Comparison of ENCODE assay signal across 14 cellular contexts in the genomic region with DNA sequence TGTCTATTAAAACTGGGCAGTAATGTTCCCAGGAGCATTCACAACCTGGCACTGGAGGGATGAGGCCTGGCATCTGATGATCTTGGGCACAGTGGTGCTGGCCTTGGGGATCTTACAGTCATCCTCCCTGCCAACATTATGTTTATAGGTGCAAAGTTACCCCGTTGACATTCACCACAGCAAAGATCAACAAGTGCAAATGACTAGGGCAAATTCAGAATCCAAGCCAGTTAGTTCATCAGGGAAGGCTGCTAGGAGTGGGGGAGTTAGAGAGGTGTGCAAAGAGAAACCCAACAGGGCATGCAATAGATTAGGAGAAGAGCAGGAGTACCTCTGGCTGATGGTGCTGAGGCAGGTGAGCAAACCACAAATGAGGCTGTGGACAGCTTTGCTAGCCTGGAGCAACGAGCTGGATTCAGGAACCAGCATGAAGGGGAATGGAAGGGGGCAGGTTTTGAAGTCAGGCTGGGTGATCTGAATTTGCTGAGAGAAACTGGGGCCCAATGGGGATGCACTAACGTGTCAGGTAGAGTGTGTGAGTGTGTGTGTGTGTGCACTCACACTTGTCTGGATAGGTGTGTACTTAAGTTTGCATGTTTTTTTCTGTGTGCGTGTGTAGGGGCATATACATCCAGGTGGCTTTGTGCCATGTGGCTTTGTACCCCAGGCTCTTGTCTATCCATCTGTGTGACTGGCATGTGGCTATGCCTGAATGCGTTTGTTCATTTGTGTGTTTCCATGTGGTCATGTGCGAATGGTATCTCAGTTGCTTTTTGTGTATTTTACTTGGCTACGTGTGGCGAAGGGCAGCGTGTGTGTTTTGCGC. TPM values are rescaled to one million over a fixed set of nuclear protein-coding genes. Genes with fewer than 3 reads are reported as not detected.
DNase-seq lines count a peak whose midpoint lies in the region; ATAC-seq, FAIRE-seq and TF ChIP-seq lines count a peak whose summit lies in the region.
"Had no signal": no experiment of that assay in that cellular context is flagged by ENCODE, and none has a peak within 500 bp of the region (broad histone marks: within the 10 kb centered on the region; RNA-seq: fewer than 3 reads in every experiment).

No MANE protein-coding gene starts in this region.

- FAIRE-seq in H1 (lab: Jason Lieb, UNC): no peak
- FAIRE-seq: RCC 7860, urothelium cell line had no signal

- no peak for DNase-seq in activated CD4-positive, alpha-beta memory T cell treated with anti-CD3 and anti-CD28 coated beads, Interleukin-2, amount 10 ng/mL, durations not matched to agents 7 days and 5 days
- no peak for DNase-seq in activated CD4-positive, alpha-beta memory T cell treated with anti-CD3 and anti-CD28 coated beads for 36 hours
- DNase-seq in NCI-H187 (lab: John Stamatoyannopoulos, UW): peak; percentile 56 to 65
- DNase-seq in H1 (ENCODE audit: low read depth in 1 of 2, low spot score in 2 of 2): no peak
- DNase-seq in MG63: no peak
- no peak for DNase-seq in HT-29 (ENCODE audit: low spot score)
- DNase-seq: GF-D8, hippocampal formation, midbrain had no signal

- no peaks in the 10 kb centered on the region for H3K79me1 ChIP-seq in H1 (ENCODE audit: low read depth, low read length)

- H4K91ac ChIP-seq in H1 (replicated peaks; ENCODE audit: insufficient read length, low read length): peak overlapping the region; percentile 61

- H3K23me2 ChIP-seq in H1 (ENCODE audit: low read depth, low read length): peaks cover 14% of the 10 kb centered on the region; the same call in 1 of the 2 replicates

- H2BK12ac ChIP-seq in H1 (ENCODE audit: low read depth, low read length): peak overlapping the region; percentile 100

- no peak overlapping the region for H2BK120ac ChIP-seq in H1 (replicated peaks; ENCODE audit: low read depth, low read length)

- no peak overlapping the region for H3K14ac ChIP-seq in H1 (ENCODE audit: insufficient read length)

- WGBS in H1 (ENCODE audit: extremely low coverage in 1 of 2, insufficient coverage in 1 of 2, insufficient read length in 1 of 2, insufficient replicate concordance in 2 of 2, low coverage in 1 of 2, low lambda C conversion rate in 2 of 2, missing lambda C conversion rate in 1 of 2), 2 experiments: 21% methylated on average over 10 of the region's 10 CpGs; no CpG with 5 or more reads in 1 of the 2 experiments

- intact Hi-C loops in activated CD4-positive, alpha-beta memory T cell treated with anti-CD3 and anti-CD28 coated beads for 36 hours (cut with micrococcal nuclease): no loop called here

- peak overlapping the region; percentile 96 to 98 for H3K4me2 ChIP-seq in H1 (ENCODE audit: insufficient read depth in 1 of 2, low read depth in 2 of 2, low read length in 2 of 2)

- no peak for TF ChIP-seq CTCF in H1 (IDR thresholded peaks at IDR 0.05; ENCODE audit: control extremely low read depth in 1 of 3, insufficient read depth in 1 of 3, low read depth in 1 of 3, low read length in 3 of 3)

- H3K4me1 ChIP-seq in H1 (replicated peaks in 1 of 4; ENCODE audit: control insufficient read depth in 3 of 4, insufficient read depth in 4 of 4, low read length in 3 of 4) (peaks cover 0 to 29% (median 8%) of the 10 kb centered on the region in 4 experiments; a peak in 6 of 7 replicates), skeletal muscle tissue (ENCODE audit: control insufficient read depth in 3 of 3, insufficient read depth in 3 of 3, low read length in 3 of 3) (peaks cover 16 to 25% (median 18%) of the 10 kb centered on the region in 3 donors)

- H3K4me3 Mint-ChIP-seq in activated CD4-positive, alpha-beta memory T cell treated with anti-CD3 and anti-CD28 coated beads, Interleukin-2, amount 10 ng/mL, durations not matched to agents 7 days and 5 days: peak overlapping the region; percentile 38
- no peak overlapping the region for H3K4me3 Mint-ChIP-seq in activated CD4-positive, alpha-beta memory T cell treated with anti-CD3 and anti-CD28 coated beads for 36 hours

- no peaks in the 10 kb centered on the region for H3K36me3 Mint-ChIP-seq in activated CD4-positive, alpha-beta memory T cell treated with anti-CD3 and anti-CD28 coated beads, Interleukin-2, amount 10 ng/mL, durations not matched to agents 7 days and 5 days (ENCODE audit: low read depth)
- no peaks in the 10 kb centered on the region for H3K36me3 Mint-ChIP-seq in activated CD4-positive, alpha-beta memory T cell treated with anti-CD3 and anti-CD28 coated beads for 36 hours

- peaks cover 14% of the 10 kb centered on the region for H3K27me3 Mint-ChIP-seq in activated CD4-positive, alpha-beta memory T cell treated with anti-CD3 and anti-CD28 coated beads, Interleukin-2, amount 10 ng/mL, durations not matched to agents 7 days and 5 days
- H3K27me3 Mint-ChIP-seq in activated CD4-positive, alpha-beta memory T cell treated with anti-CD3 and anti-CD28 coated beads for 36 hours: peaks cover 11% of the 10 kb centered on the region

- H3K27ac ChIP-seq in H1 (ENCODE audit: low read depth, low read length): no peak overlapping the region
- H3K27ac ChIP-seq in skeletal muscle tissue (ENCODE audit: low read depth, low read length): no peak overlapping the region

- H3K79me2 ChIP-seq in H1 (ENCODE audit: control insufficient read depth in 1 of 2, insufficient read depth in 2 of 2, low read length in 2 of 2): no peaks in the 10 kb centered on the region

- peak overlapping the region; percentile 97; the same call in 1 of the 2 replicates for H2BK5ac ChIP-seq in H1 (ENCODE audit: low read depth, low read length)

- CTCF ChIA-PET in activated CD4-positive, alpha-beta memory T cell treated with anti-CD3 and anti-CD28 coated beads, Interleukin-2, amount 10 ng/mL, durations not matched to agents 7 days and 5 days (lab: Charles Lee): no interaction called here
- CTCF ChIA-PET in activated CD4-positive, alpha-beta memory T cell treated with anti-CD3 and anti-CD28 coated beads for 36 hours (lab: Charles Lee): interaction anchor here (1.2 to 3.5 kb wide), 3 partner anchors 8 to 207 kb away, joined by 3 to 15 read pairs (median 4); no protein-coding TSS in a partner anchor
- CTCF ChIA-PET in H1 (lab: Charles Lee; ENCODE audit: partially characterized antibody): interaction anchor here (0.7 to 2.1 kb wide), 5 partner anchors 12 to 216 kb away, joined by 3 to 6 read pairs (median 3); no protein-coding TSS in a partner anchor

- H3K18ac ChIP-seq in H1 (ENCODE audit: extremely low read depth, low read length): peak overlapping the region; percentile 36; the same call in 1 of the 2 replicates

- POLR2A ChIA-PET in activated CD4-positive, alpha-beta memory T cell treated with anti-CD3 and anti-CD28 coated beads, Interleukin-2, amount 10 ng/mL, durations not matched to agents 7 days and 5 days (lab: Charles Lee): no interaction called here
- POLR2A ChIA-PET in activated CD4-positive, alpha-beta memory T cell treated with anti-CD3 and anti-CD28 coated beads for 36 hours (lab: Charles Lee): no interaction called here
- POLR2A ChIA-PET in H1 (lab: Charles Lee; ENCODE audit: partially characterized antibody): interaction anchor here (0.5 to 3.1 kb wide), 3 partner anchors 19 to 74 kb away, joined by 3 to 10 read pairs (median 4); partner anchors contain the start of gene ATP5MC2

- ATAC-seq in HG03139 (IDR thresholded peaks at IDR 0.05; ENCODE audit: unreplicated experiment): no peak

- no peak overlapping the region for H3K27ac Mint-ChIP-seq in activated CD4-positive, alpha-beta memory T cell treated with anti-CD3 and anti-CD28 coated beads, Interleukin-2, amount 10 ng/mL, durations not matched to agents 7 days and 5 days
- H3K27ac Mint-ChIP-seq in activated CD4-positive, alpha-beta memory T cell treated with anti-CD3 and anti-CD28 coated beads for 36 hours: no peak overlapping the region

- H4K20me1 ChIP-seq in H1 (replicated peaks in 1 of 2; ENCODE audit: control insufficient read depth in 1 of 2, insufficient read depth in 2 of 2, low read length in 2 of 2): peaks cover 0 to 3% of the 10 kb centered on the region in 2 experiments

- peak overlapping the region; percentile 86; the same call in 1 of the 2 replicates for H2AFZ ChIP-seq in H1 (ENCODE audit: low read length)

- TF ChIP-seq POLR2A in H1 (IDR thresholded peaks at IDR 0.05; ENCODE audit: control extremely low read depth in 1 of 2, low read depth in 2 of 2, low read length in 2 of 2): no peak

- H3K36me3 ChIP-seq in H1 (ENCODE audit: control insufficient read depth in 2 of 4, insufficient read depth in 4 of 4, low read length in 3 of 4): no peaks in the 10 kb centered on the region
- no peaks in the 10 kb centered on the region for H3K36me3 ChIP-seq in skeletal muscle tissue (ENCODE audit: control insufficient read depth in 3 of 3, insufficient read depth in 3 of 3, low read length in 3 of 3)
- no peaks in the 10 kb centered on the region for H3K36me3 ChIP-seq in MG63
- H3K36me3 ChIP-seq: right atrium auricular region had no signal

- H2BK20ac ChIP-seq in H1 (ENCODE audit: low read length): no peak overlapping the region

- H2BK15ac ChIP-seq in H1 (ENCODE audit: low read length): peak overlapping the region; percentile 100; the same call in 1 of the 2 replicates

- H2AK5ac ChIP-seq in H1 (ENCODE audit: low read depth, low read length): peak overlapping the region; percentile 66; the same call in 1 of the 2 replicates

- no peak for TF ChIP-seq EP300 in H1 (IDR thresholded peaks at IDR 0.05; ENCODE audit: borderline replicate concordance in 1 of 2, low read depth in 2 of 2, low read length in 2 of 2)

- no peak overlapping the region for H4K5ac ChIP-seq in H1 (ENCODE audit: insufficient read length, low read depth, low read length)

- H3K9me3 Mint-ChIP-seq in activated CD4-positive, alpha-beta memory T cell treated with anti-CD3 and anti-CD28 coated beads, Interleukin-2, amount 10 ng/mL, durations not matched to agents 7 days and 5 days: no peaks in the 10 kb centered on the region
- no peaks in the 10 kb centered on the region for H3K9me3 Mint-ChIP-seq in activated CD4-positive, alpha-beta memory T cell treated with anti-CD3 and anti-CD28 coated beads for 36 hours

- H3K9ac ChIP-seq in H1 (replicated peaks in 1 of 4; ENCODE audit: extremely low read depth in 1 of 4, low read depth in 3 of 4, low read length in 3 of 4) (no peak overlapping the region), skeletal muscle tissue (ENCODE audit: low read depth in 1 of 3, low read length in 3 of 3) (peak overlapping the region in 1 of 3 donors; percentile 57)

- H3K27me3 ChIP-seq in H1 (replicated peaks in 1 of 4; ENCODE audit: control insufficient read depth in 3 of 4, extremely low read depth in 1 of 4, insufficient read depth in 3 of 4, low read length in 3 of 4): peaks cover 65 to 93% (median 79%) of the 10 kb centered on the region in 4 experiments
- H3K27me3 ChIP-seq in skeletal muscle tissue (ENCODE audit: control insufficient read depth in 3 of 3, insufficient read depth in 3 of 3, low read length in 3 of 3): peaks cover 38 to 67% (median 54%) of the 10 kb centered on the region in 3 donors
- H3K27me3 ChIP-seq in MG63: no peaks in the 10 kb centered on the region
- H3K27me3 ChIP-seq: right atrium auricular region had no signal

- no peak overlapping the region for H3K23ac ChIP-seq in H1 (ENCODE audit: insufficient read length)

- H3K56ac ChIP-seq in H1 (replicated peaks; ENCODE audit: insufficient read length, low read depth, low read length): no peak overlapping the region

- TF ChIP-seq RAD21 in H1 (IDR thresholded peaks at IDR 0.05 in 1 of 2, conservative IDR thresholded peaks at IDR 0.05 in 1 of 2; ENCODE audit: low read depth in 2 of 2, low read length in 2 of 2): no peak

- H3K4me3 ChIP-seq in H1 (ENCODE audit: extremely low read depth in 1 of 4, insufficient read depth in 2 of 4, low read depth in 3 of 4, low read length in 4 of 4): peak overlapping the region; percentile 42 to 77 (median 52); a peak in 7 of 8 replicates
- H3K4me3 ChIP-seq in skeletal muscle tissue (ENCODE audit: low read length in 3 of 3): peak overlapping the region; percentile 67 to 81 (median 74)
- H3K4me3 ChIP-seq in MG63: no peak overlapping the region

- H3K4ac ChIP-seq in H1 (replicated peaks; ENCODE audit: insufficient read length, low read depth, low read length): peak overlapping the region; percentile 14

- H3K9me3 ChIP-seq in H1 (ENCODE audit: insufficient read depth in 2 of 2, low read depth in 1 of 2, low read length in 1 of 2) (no peaks in the 10 kb centered on the region), skeletal muscle tissue (ENCODE audit: control insufficient read depth in 3 of 3, low read length in 3 of 3) (no peaks in the 10 kb centered on the region), MG63 (no peaks in the 10 kb centered on the region)
- H3K9me3 ChIP-seq: right atrium auricular region had no signal

- peaks cover 13% of the 10 kb centered on the region for H3K4me1 Mint-ChIP-seq in activated CD4-positive, alpha-beta memory T cell treated with anti-CD3 and anti-CD28 coated beads, Interleukin-2, amount 10 ng/mL, durations not matched to agents 7 days and 5 days
- H3K4me1 Mint-ChIP-seq in activated CD4-positive, alpha-beta memory T cell treated with anti-CD3 and anti-CD28 coated beads for 36 hours (ENCODE audit: low read depth): peaks cover 16% of the 10 kb centered on the region

- H4K8ac ChIP-seq in H1 (ENCODE audit: extremely low read depth, insufficient read depth, low read length): no peak overlapping the region

RNA-seq across cellular contexts. Expression of gene CISTR, which starts 1.6 kb away (rescaled TPM):
- total RNA-seq in activated CD4-positive, alpha-beta memory T cell treated with anti-CD3 and anti-CD28 coated beads, Interleukin-2, amount 10 ng/mL, durations not matched to agents 7 days and 5 days: not detected
- not detected for total RNA-seq in activated CD4-positive, alpha-beta memory T cell treated with anti-CD3 and anti-CD28 coated beads for 36 hours
- total RNA-seq in H1 (2021; fragmentation: NEBNext Ultra II Directional; extraction: Animal tissue kit (Norgen Biotek cat#: 25700)): not detected in 2 replicates
- polyA plus RNA-seq in H1 (2011; rRNA removed): not detected in 2 replicates
- polyA plus RNA-seq in H1 (2011; cell fraction: cytosol; rRNA removed): not detected
- not detected for polyA plus RNA-seq in H1 (2011; cell fraction: nucleus; rRNA removed)
- polyA plus RNA-seq in H1 (2012, experiment 1 of 2): not detected in 4 replicates
- polyA plus RNA-seq in H1 (2012, experiment 2 of 2): not detected
- not detected for polyA plus RNA-seq in H1 (2013, experiment 1 of 2)
- polyA plus RNA-seq in H1 (2013, experiment 2 of 2): not detected
- not detected in 2 replicates for polyA minus RNA-seq in H1 (2011; rRNA and poly(A)+ RNA removed)
- polyA minus RNA-seq in H1 (2011; cell fraction: cytosol; rRNA and poly(A)+ RNA removed): not detected
- polyA minus RNA-seq in H1 (2011; cell fraction: nucleus; rRNA and poly(A)+ RNA removed): not detected
- total RNA-seq in skeletal muscle tissue: not detected
- not detected in 2 replicates for total RNA-seq in MG63 (2014; rRNA removed; shearing (Covaris generic); ENCODE audit: low replicate concordance)
- not detected in 2 replicates for total RNA-seq in HT-29 (2014; rRNA removed; shearing (Covaris generic))

RNA-seq across cellular contexts. Expression of gene CALCOCO1, which starts 22.9 kb away (rescaled TPM):
- total RNA-seq in activated CD4-positive, alpha-beta memory T cell treated with anti-CD3 and anti-CD28 coated beads, Interleukin-2, amount 10 ng/mL, durations not matched to agents 7 days and 5 days: 10 to 100 TPM; 80.5 to 83.0 TPM
- 10 to 100 TPM; 21.2 to 23.7 TPM for total RNA-seq in activated CD4-positive, alpha-beta memory T cell treated with anti-CD3 and anti-CD28 coated beads for 36 hours
- total RNA-seq in H1 (2021; fragmentation: NEBNext Ultra II Directional; extraction: Animal tissue kit (Norgen Biotek cat#: 25700)): 18.7 and 20.3 TPM in 2 replicates
- polyA plus RNA-seq in H1 (2011; rRNA removed): 35.3 and 39.3 TPM in 2 replicates
- 32.3 TPM for polyA plus RNA-seq in H1 (2011; cell fraction: cytosol; rRNA removed)
- 65.4 TPM for polyA plus RNA-seq in H1 (2011; cell fraction: nucleus; rRNA removed)
- polyA plus RNA-seq in H1 (2012, experiment 1 of 2): 18.8 to 23.4 TPM (median 21.7 TPM) in 4 replicates
- polyA plus RNA-seq in H1 (2012, experiment 2 of 2): 17.8 TPM
- polyA plus RNA-seq in H1 (2013, experiment 1 of 2): 12.3 TPM
- polyA plus RNA-seq in H1 (2013, experiment 2 of 2): 10.1 TPM
- polyA minus RNA-seq in H1 (2011; rRNA and poly(A)+ RNA removed): 33.5 and 37.1 TPM in 2 replicates
- 9.6 TPM for polyA minus RNA-seq in H1 (2011; cell fraction: cytosol; rRNA and poly(A)+ RNA removed)
- 28.7 TPM for polyA minus RNA-seq in H1 (2011; cell fraction: nucleus; rRNA and poly(A)+ RNA removed)
- 49.1 TPM for total RNA-seq in skeletal muscle tissue
- 35.7 and 42.4 TPM in 2 replicates for total RNA-seq in MG63 (2014; rRNA removed; shearing (Covaris generic); ENCODE audit: low replicate concordance)
- 39.9 and 64.4 TPM in 2 replicates for total RNA-seq in HT-29 (2014; rRNA removed; shearing (Covaris generic))

Comparison
In these comparisons a context has a peak if more than half of its experiments do, and no peak if none do; other contexts are left out.
1. DNase-seq: peak in NCI-H187 (2 of 2); none in activated CD4-positive, alpha-beta memory T cell treated with anti-CD3 and anti-CD28 coated beads, Interleukin-2, amount 10 ng/mL, durations not matched to agents 7 days and 5 days (single experiment), activated CD4-positive, alpha-beta memory T cell treated with anti-CD3 and anti-CD28 coated beads for 36 hours (single experiment), H1 (0 of 2), MG63 (single experiment) and HT-29 (single experiment).